Comparison of ENCODE assay signal across 17 cellular contexts in genomic region chr7:42065942-42066341, GRCh38.
DNase-seq lines count a peak whose midpoint lies in the region; ATAC-seq and TF ChIP-seq lines count a peak whose summit lies in the region.
"Had no signal": no experiment of that assay in that cellular context is flagged by ENCODE, and none has a peak within 500 bp of the region (broad histone marks: within the 10 kb centered on the region; RNA-seq: fewer than 3 reads in every experiment).

No MANE protein-coding gene starts in this region.

- ATAC-seq in T-cell (replicated peaks in 1 of 4) = no peak
- ATAC-seq: heart right ventricle had no signal

- H3K18ac ChIP-seq in mesenchymal stem cell (ENCODE audit: low read depth in 1 of 2, low read length in 2 of 2) (no peak overlapping the region), trophoblast cell (ENCODE audit: low read length) (no peak overlapping the region)

- H2BK12ac ChIP-seq in mesenchymal stem cell (ENCODE audit: low read length in 2 of 2) (no peak overlapping the region), trophoblast cell (ENCODE audit: low read length) (no peak overlapping the region)

- H3K9me3 ChIP-seq in HUES6 (ENCODE audit: control insufficient read depth, insufficient read depth, low read depth, low read length) (no peaks in the 10 kb centered on the region), mesenchymal stem cell (ENCODE audit: control insufficient read depth, low read length) (peaks cover 3% of the 10 kb centered on the region), trophoblast cell (ENCODE audit: insufficient read depth, low read depth, low read length) (no peaks in the 10 kb centered on the region)
- H3K9me3 ChIP-seq: ascending aorta, esophagus muscularis mucosa, heart right ventricle had no signal

- no peaks in the 10 kb centered on the region for H3K79me2 ChIP-seq in trophoblast cell (ENCODE audit: control insufficient read depth, insufficient read depth, low read length, poor library complexity)

- no peak overlapping the region for H4K12ac ChIP-seq in trophoblast cell (ENCODE audit: low read depth, low read length)

- POLR2A ChIA-PET in T-cell (lab: Charles Lee) = no interaction called here

- H3K79me1 ChIP-seq in mesenchymal stem cell (replicated peaks; ENCODE audit: low read length, poor library complexity, severe bottlenecking) (peaks cover 3% of the 10 kb centered on the region), trophoblast cell (ENCODE audit: low read length) (no peaks in the 10 kb centered on the region)

- no peak overlapping the region for H3K4me3 Mint-ChIP-seq in T-cell
- H3K4me3 Mint-ChIP-seq: activated naive CD4-positive, alpha-beta T cell treated with anti-CD3 and anti-CD28 coated beads for 36 hours; dendritic cell treated with granulocyte-macrophage colony-stimulating factor and Interleukin-4, amounts not matched to agents 40 ng/mL and 50 ng/mL, for 4 days had no signal

- no peak for TF ChIP-seq CTCF in choroid plexus epithelial cell (conservative IDR thresholded peaks at IDR 0.05; ENCODE audit: low read depth, low read length)

- no peak overlapping the region for H2BK15ac ChIP-seq in mesenchymal stem cell (ENCODE audit: low read depth, poor library complexity, severe bottlenecking)

- H2BK120ac ChIP-seq in mesenchymal stem cell (ENCODE audit: low read depth, low read length) (no peak overlapping the region), trophoblast cell (ENCODE audit: insufficient read depth, low read length, poor library complexity) (no peak overlapping the region)

- peak; percentile 72 for DNase-seq in choroid plexus epithelial cell (ENCODE audit: low read depth)
- DNase-seq in mesenchymal stem cell = peak; percentile 9
- peak; percentile 41 for DNase-seq in smooth muscle cell of the brain vasculature (ENCODE audit: low read depth, low spot score)
- DNase-seq in trophoblast cell = no peak
- DNase-seq in T-cell = no peak
- no peak for DNase-seq in COLO668 (lab: John Stamatoyannopoulos, UW; ENCODE audit: unreplicated experiment)
- DNase-seq in activated CD4-positive, alpha-beta T cell treated with anti-CD3 and anti-CD28 coated beads, Interleukin-2, amount 50 U/mL, for 48 hours = no peak
- DNase-seq: activated CD4-positive, alpha-beta T cell treated with anti-CD3 and anti-CD28 coated beads for 48 hours; activated naive CD4-positive, alpha-beta T cell treated with anti-CD3 and anti-CD28 coated beads for 36 hours; heart right ventricle; NCI-H1930; Right ventricle myocardium superior; stimulated activated CD4-positive, alpha-beta T cell treated with anti-CD3 and anti-CD28 coated beads, Interleukin-4, amount 100 ng/mL, for 24 hours had no signal

- WGBS in mesenchymal stem cell = 70% methylated on average over 7 of the region's 7 CpGs
- WGBS in trophoblast cell (ENCODE audit: extremely low coverage, insufficient coverage, insufficient read length) = no CpG with 5 or more reads among the region's 7 CpGs

- no peaks in the 10 kb centered on the region for H3K36me3 Mint-ChIP-seq in T-cell

- H3K9me3 Mint-ChIP-seq in T-cell = no peaks in the 10 kb centered on the region
- H3K9me3 Mint-ChIP-seq: activated naive CD4-positive, alpha-beta T cell treated with anti-CD3 and anti-CD28 coated beads for 36 hours; dendritic cell treated with granulocyte-macrophage colony-stimulating factor and Interleukin-4, amounts not matched to agents 40 ng/mL and 50 ng/mL, for 4 days had no signal

- H3K27ac ChIP-seq in HUES6 (ENCODE audit: low read depth, low read length) = no peak overlapping the region
- H3K27ac ChIP-seq in mesenchymal stem cell (ENCODE audit: low read length, poor library complexity, severe bottlenecking) = no peak overlapping the region
- H3K27ac ChIP-seq in trophoblast cell (ENCODE audit: low read depth, low read length) = no peak overlapping the region
- H3K27ac ChIP-seq: ascending aorta, esophagus muscularis mucosa, heart right ventricle had no signal

- H2AFZ ChIP-seq in mesenchymal stem cell (ENCODE audit: low read depth, low read length) = no peak overlapping the region
- no peak overlapping the region for H2AFZ ChIP-seq in trophoblast cell (ENCODE audit: insufficient read depth, low read length, poor library complexity)

- H3K9ac ChIP-seq in HUES6 (ENCODE audit: low read length) = no peak overlapping the region
- no peak overlapping the region for H3K9ac ChIP-seq in mesenchymal stem cell (ENCODE audit: low read length)
- no peak overlapping the region for H3K9ac ChIP-seq in trophoblast cell (ENCODE audit: low read length)

- H2BK5ac ChIP-seq in mesenchymal stem cell (ENCODE audit: low read depth, low read length, poor library complexity, severe bottlenecking) (no peak overlapping the region), trophoblast cell (ENCODE audit: low read depth, low read length, poor library complexity) (no peak overlapping the region)

- H3K4ac ChIP-seq in mesenchymal stem cell (ENCODE audit: low read depth in 1 of 2, low read length in 2 of 2) (no peak overlapping the region), trophoblast cell (ENCODE audit: low read depth, low read length) (no peak overlapping the region)

- H3K23ac ChIP-seq in mesenchymal stem cell (ENCODE audit: low read length in 2 of 2) (no peak overlapping the region), trophoblast cell (ENCODE audit: low read length) (no peak overlapping the region)

- H4K91ac ChIP-seq in mesenchymal stem cell (ENCODE audit: low read length) (no peak overlapping the region), trophoblast cell (ENCODE audit: low read depth, low read length) (no peak overlapping the region)

- CTCF ChIA-PET in T-cell (lab: Charles Lee) = no interaction called here

- H2AK5ac ChIP-seq in mesenchymal stem cell (ENCODE audit: low read length, severe bottlenecking) = no peak overlapping the region
- H2AK5ac ChIP-seq in trophoblast cell (ENCODE audit: low read length) = no peak overlapping the region

- H3K4me3 ChIP-seq in HUES6 (ENCODE audit: low read depth, low read length) (0 out of 2 replicates have a peak overlapping the region, but pooled peaks have one; percentile 2), choroid plexus epithelial cell (ENCODE audit: low read depth, low read length) (no peak overlapping the region), mesenchymal stem cell (ENCODE audit: insufficient read depth in 1 of 2, low read depth in 1 of 2, low read length in 2 of 2) (no peak overlapping the region), trophoblast cell (ENCODE audit: low read depth, low read length) (no peak overlapping the region)
- H3K4me3 ChIP-seq: ascending aorta, esophagus muscularis mucosa, heart right ventricle had no signal

- H3K27me3 Mint-ChIP-seq in T-cell = peaks cover 0 to 2% of the 10 kb centered on the region in 2 donors
- H3K27me3 Mint-ChIP-seq: dendritic cell treated with granulocyte-macrophage colony-stimulating factor and Interleukin-4, amounts not matched to agents 40 ng/mL and 50 ng/mL, for 4 days had no signal

- H3K4me1 ChIP-seq in HUES6 (ENCODE audit: control insufficient read depth, insufficient read depth, low read length) (peaks cover 44% of the 10 kb centered on the region), mesenchymal stem cell (ENCODE audit: control insufficient read depth, insufficient read depth, low read depth, low read length) (peaks cover 1% of the 10 kb centered on the region), trophoblast cell (ENCODE audit: control insufficient read depth in 1 of 2, insufficient read depth in 2 of 2, low read length in 2 of 2) (peaks cover 2 to 3% of the 10 kb centered on the region in 2 experiments)
- H3K4me1 ChIP-seq: ascending aorta had no signal

- H4K8ac ChIP-seq in mesenchymal stem cell (ENCODE audit: low read length) (no peak overlapping the region), trophoblast cell (ENCODE audit: low read depth, low read length) (no peak overlapping the region)

- H3K36me3 ChIP-seq in HUES6 (ENCODE audit: control insufficient read depth, insufficient read depth, low read length) (no peaks in the 10 kb centered on the region), mesenchymal stem cell (ENCODE audit: control insufficient read depth in 1 of 2, insufficient read depth in 2 of 2, low read depth in 1 of 2, low read length in 2 of 2) (peaks cover 0 to 9% of the 10 kb centered on the region in 2 experiments), trophoblast cell (ENCODE audit: control insufficient read depth in 1 of 2, insufficient read depth in 2 of 2, low read length in 2 of 2) (no peaks in the 10 kb centered on the region)
- H3K36me3 ChIP-seq: ascending aorta, esophagus muscularis mucosa, heart right ventricle had no signal

- H3K4me2 ChIP-seq in mesenchymal stem cell (ENCODE audit: low read length, poor library complexity, severe bottlenecking) (no peak overlapping the region), trophoblast cell (ENCODE audit: low read length) (no peak overlapping the region)

- H3K27me3 ChIP-seq in HUES6 (ENCODE audit: control insufficient read depth, insufficient read depth, low read length) (no peaks in the 10 kb centered on the region), mesenchymal stem cell (ENCODE audit: control insufficient read depth in 1 of 2, insufficient read depth in 1 of 2, low read length in 2 of 2) (no peaks in the 10 kb centered on the region), trophoblast cell (ENCODE audit: insufficient read depth, low read length) (no peaks in the 10 kb centered on the region)
- H3K27me3 ChIP-seq: ascending aorta, esophagus muscularis mucosa, heart right ventricle had no signal

- H3K4me1 Mint-ChIP-seq in T-cell = no peaks in the 10 kb centered on the region

- no peak overlapping the region for H3K27ac Mint-ChIP-seq in T-cell
- H3K27ac Mint-ChIP-seq: activated naive CD4-positive, alpha-beta T cell treated with anti-CD3 and anti-CD28 coated beads for 36 hours; dendritic cell treated with granulocyte-macrophage colony-stimulating factor and Interleukin-4, amounts not matched to agents 40 ng/mL and 50 ng/mL, for 4 days had no signal

- H3K14ac ChIP-seq in mesenchymal stem cell (ENCODE audit: low read length in 2 of 2) (no peak overlapping the region), trophoblast cell (ENCODE audit: low read length) (no peak overlapping the region)

Comparison
In these comparisons a context has a peak if more than half of its experiments do, and no peak if none do; other contexts are left out.
1. DNase-seq: peak in choroid plexus epithelial cell (single experiment), mesenchymal stem cell (single experiment) and smooth muscle cell of the brain vasculature (single experiment); none in trophoblast cell (0 of 2), T-cell (0 of 34), COLO668 (single experiment) and activated CD4-positive, alpha-beta T cell treated with anti-CD3 and anti-CD28 coated beads, Interleukin-2, amount 50 U/mL, for 48 hours (0 of 2).